ENCODE assay signal across 18 cellular contexts in the genomic region with DNA sequence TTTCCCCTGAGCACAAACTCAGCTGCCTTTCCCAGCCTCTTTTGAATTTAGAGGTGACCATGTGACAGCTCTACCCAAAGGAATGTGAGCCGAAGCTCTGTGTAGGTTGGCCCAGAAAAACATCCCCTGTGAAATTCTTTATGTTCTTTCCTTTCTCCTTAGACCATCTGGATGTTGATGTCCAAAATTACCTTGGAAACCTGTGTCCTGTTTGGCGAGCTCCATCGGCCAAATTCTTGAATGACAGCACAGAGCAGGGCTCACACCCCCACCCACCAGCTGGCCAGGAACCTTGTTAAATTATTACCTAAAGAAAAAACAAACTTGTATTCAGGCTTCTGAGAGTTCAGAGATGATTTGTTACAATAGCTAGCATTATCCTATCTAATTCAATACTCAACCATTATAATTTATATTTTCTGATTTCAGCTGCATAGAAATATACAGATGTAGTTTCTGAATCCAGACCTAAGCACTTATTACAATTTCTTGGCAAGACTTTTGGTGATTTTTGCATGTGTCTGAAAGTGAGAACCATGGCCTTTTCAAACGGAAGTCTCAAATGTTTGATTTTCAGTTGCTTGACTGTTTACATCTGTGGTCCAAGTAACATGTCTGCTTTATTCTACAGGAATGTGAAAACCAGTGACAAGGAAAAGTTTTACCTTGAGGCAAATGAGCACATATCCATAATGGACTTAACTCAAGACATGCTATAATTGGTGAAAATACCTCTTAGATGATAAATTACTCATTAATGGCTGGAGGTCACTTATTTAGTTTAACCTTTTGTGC.
DNase-seq lines count a peak whose midpoint lies in the region; ATAC-seq and TF ChIP-seq lines count a peak whose summit lies in the region.
"Had no signal": no experiment of that assay in that cellular context is flagged by ENCODE, and none has a peak within 500 bp of the region (broad histone marks: within the 10 kb centered on the region; RNA-seq: fewer than 3 reads in every experiment).

No MANE protein-coding gene starts in this region.

- ATAC-seq in GM19025 (IDR thresholded peaks at IDR 0.05; ENCODE audit: low read depth, unreplicated experiment) (peak; percentile 55), RWPE2 (ENCODE audit: low read depth) (peak; percentile 74), GM19328 (IDR thresholded peaks at IDR 0.05; ENCODE audit: unreplicated experiment) (no peak)
- ATAC-seq: left ventricle myocardium superior, T-cell had no signal

- TF ChIP-seq CTCF in RWPE2 (IDR thresholded peaks at IDR 0.05; ENCODE audit: poor library complexity, severe bottlenecking) (no peak), epithelial cell of proximal tubule (conservative IDR thresholded peaks at IDR 0.05; ENCODE audit: low read depth, low read length) (no peak), neural progenitor cell (IDR thresholded peaks at IDR 0.05) (no peak)

- no peak overlapping the region for H2AFZ ChIP-seq in neural progenitor cell (replicated peaks)

- H3K27ac ChIP-seq in RWPE2 (ENCODE audit: poor library complexity, severe bottlenecking): peak overlapping the region; percentile 79
- H3K27ac ChIP-seq in neural progenitor cell: no peak overlapping the region
- H3K27ac ChIP-seq: C4-2B, neutrophil, spleen had no signal

- DNase-seq in RWPE2 (ENCODE audit: low spot score) (no peak), epithelial cell of proximal tubule (ENCODE audit: low read depth) (peak; percentile 83), neural progenitor cell (ENCODE audit: low spot score) (no peak), SHP77 treated with DMSO at 0.1 percent for 48 hours (lab: John Stamatoyannopoulos, UW) (no peak), NAMALWA (ENCODE audit: low spot score) (no peak), SIG-M5 (lab: John Stamatoyannopoulos, UW) (no peak)
- DNase-seq: activated T-cell treated with anti-CD3 and anti-CD28 coated beads for 4 hours, DND-41, H7, left ventricle myocardium superior, NCI-H1048, spleen, T-cell had no signal

- peaks cover 6% of the 10 kb centered on the region for H3K36me3 ChIP-seq in RWPE2 (ENCODE audit: low read depth)
- no peaks in the 10 kb centered on the region for H3K36me3 ChIP-seq in neural progenitor cell
- H3K36me3 ChIP-seq: neutrophil, spleen had no signal

- H3K4me2 ChIP-seq in neural progenitor cell: no peak overlapping the region

- H3K4me1 Mint-ChIP-seq in neural progenitor cell: peaks cover 6% of the 10 kb centered on the region
- H3K4me1 Mint-ChIP-seq: T-cell had no signal

- H3K4me1 ChIP-seq in RWPE2 (ENCODE audit: insufficient read depth, poor library complexity, severe bottlenecking) (peaks cover 23% of the 10 kb centered on the region), neural progenitor cell (peaks cover 9% of the 10 kb centered on the region)
- H3K4me1 ChIP-seq: spleen had no signal

- no peak overlapping the region for H3K9ac ChIP-seq in neural progenitor cell

- H3K36me3 Mint-ChIP-seq in neural progenitor cell: peaks cover 2% of the 10 kb centered on the region
- H3K36me3 Mint-ChIP-seq: T-cell had no signal

- H3K9me3 ChIP-seq in RWPE2 (ENCODE audit: severe bottlenecking) (no peaks in the 10 kb centered on the region), neural progenitor cell (ENCODE audit: low read depth) (no peaks in the 10 kb centered on the region)
- H3K9me3 ChIP-seq: neutrophil, spleen had no signal

- no peaks in the 10 kb centered on the region for H3K79me2 ChIP-seq in neural progenitor cell (ENCODE audit: low read depth)

- peak overlapping the region; percentile 67 for H3K27ac Mint-ChIP-seq in neural progenitor cell
- H3K27ac Mint-ChIP-seq: dendritic cell treated with granulocyte-macrophage colony-stimulating factor and Interleukin-4, amounts not matched to agents 40 ng/mL and 50 ng/mL, for 4 days; T-cell had no signal

- H3F3A ChIP-seq in neural progenitor cell (ENCODE audit: low read depth): no peaks in the 10 kb centered on the region

- no peak overlapping the region for H3K4me3 Mint-ChIP-seq in neural progenitor cell
- H3K4me3 Mint-ChIP-seq: dendritic cell treated with granulocyte-macrophage colony-stimulating factor and Interleukin-4, amounts not matched to agents 40 ng/mL and 50 ng/mL, for 4 days; T-cell had no signal

- no peaks in the 10 kb centered on the region for H3K27me3 Mint-ChIP-seq in neural progenitor cell (ENCODE audit: insufficient read depth, low read depth)

- no peaks in the 10 kb centered on the region for H3K9me3 Mint-ChIP-seq in neural progenitor cell
- H3K9me3 Mint-ChIP-seq: dendritic cell treated with granulocyte-macrophage colony-stimulating factor and Interleukin-4, amounts not matched to agents 40 ng/mL and 50 ng/mL, for 4 days had no signal

- no peaks in the 10 kb centered on the region for H3K27me3 ChIP-seq in RWPE2 (ENCODE audit: insufficient read depth, poor library complexity, severe bottlenecking)
- H3K27me3 ChIP-seq in neural progenitor cell: no peaks in the 10 kb centered on the region
- H3K27me3 ChIP-seq: spleen had no signal

- no peak overlapping the region for H3K4me3 ChIP-seq in RWPE2 (ENCODE audit: severe bottlenecking)
- H3K4me3 ChIP-seq in epithelial cell of proximal tubule (ENCODE audit: low read depth, low read length): no peak overlapping the region
- H3K4me3 ChIP-seq in neural progenitor cell: no peak overlapping the region
- H3K4me3 ChIP-seq: spleen had no signal

- no peaks in the 10 kb centered on the region for H4K20me1 ChIP-seq in neural progenitor cell (ENCODE audit: low read depth)
